ENCODE assay signal across 27 cellular contexts in the genomic region with DNA sequence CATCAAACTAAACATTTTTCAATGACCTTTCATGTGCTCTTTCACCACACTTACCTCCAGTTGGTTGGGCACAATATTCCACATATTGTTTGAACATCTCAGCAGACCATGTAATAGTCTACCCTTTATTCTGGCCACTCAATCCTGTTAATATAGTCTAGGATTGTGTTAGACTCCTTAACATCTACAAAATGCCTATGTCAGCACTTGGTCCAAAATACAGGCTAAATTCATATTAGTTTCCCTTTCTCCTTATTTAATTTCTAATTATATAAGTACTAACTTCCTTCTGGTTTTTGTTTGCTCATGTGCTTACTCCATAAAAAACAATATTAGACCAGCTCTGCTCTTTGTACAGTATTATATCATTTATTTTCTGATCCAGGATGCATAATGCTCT. TPM values are rescaled to one million over a fixed set of nuclear protein-coding genes. Genes with fewer than 3 reads are reported as not detected.
"Had no signal": no experiment of that assay in that cellular context is flagged by ENCODE, and none has a peak within 500 bp of the region (broad histone marks: within the 10 kb centered on the region; RNA-seq: fewer than 3 reads in every experiment).

No MANE protein-coding gene starts in this region.

- H3K27me3 ChIP-seq: Peyer's patch, SJCRH30 had no signal

- FAIRE-seq: bronchial epithelial cell had no signal

- H3K36me3 ChIP-seq: Peyer's patch, SJCRH30, WERI-Rb-1 had no signal

- H3K4me3 ChIP-seq: coronary artery, Peyer's patch, SJCRH30 had no signal

- H3K27ac ChIP-seq: coronary artery, Peyer's patch, RWPE1, SJCRH30, WERI-Rb-1 had no signal

- ATAC-seq: activated CD4-positive, CD25-positive, alpha-beta regulatory T cell treated with anti-CD3 and anti-CD28 coated beads, Interleukin-2, amount 50 U/mL, for 24 hours; activated CD8-positive, alpha-beta T cell treated with anti-CD3 and anti-CD28 coated beads for 36 hours had no signal

- H3K4me1 ChIP-seq: SJCRH30 had no signal

- H3K4me2 ChIP-seq: SK-N-SH had no signal

- H3K9me2 ChIP-seq: SK-N-SH had no signal

- H3K9ac ChIP-seq: SK-N-SH had no signal

- H3K9me3 ChIP-seq: Peyer's patch, SJCRH30, SK-N-SH had no signal

- DNase-seq: activated CD4-positive, alpha-beta T cell treated with anti-CD3 and anti-CD28 coated beads for 4 hours; activated CD8-positive, alpha-beta memory T cell treated with anti-CD3 and anti-CD28 coated beads, Interleukin-2, amount 50 U/mL, for 48 hours; activated CD8-positive, alpha-beta T cell treated with anti-CD3 and anti-CD28 coated beads for 36 hours; activated naive CD4-positive, alpha-beta T cell; activated T-cell treated with anti-CD3 and anti-CD28 coated beads, Interleukin-2, amount 50 U/mL, for 1 hour; aorta; central memory CD4-positive, alpha-beta T cell; MM.1S; NCI-H1105 treated with DMSO at 0.1 percent for 48 hours; NCI-H1436 treated with DMSO at 0.1 percent for 48 hours; NCI-H187; NCI-H2081; NCI-H510A treated with DMSO at 0.1 percent for 48 hours; NCI-H69; OCI-M1; Peyer's patch; Right ventricle myocardium superior; SJCRH30; SK-N-SH; T-helper 1 cell; WERI-Rb-1 had no signal

RNA-seq across cellular contexts. Expression of a gene that starts 21.1 kb away (rescaled TPM):
- total RNA-seq: activated CD8-positive, alpha-beta T cell treated with anti-CD3 and anti-CD28 coated beads for 36 hours; aorta; bronchial epithelial cell; chondrocyte; Peyer's patch; Right ventricle myocardium superior; SJCRH30; T-helper 2 cell treated with Interferon-gamma antibody and Interleukin-4, amounts not matched to agents 100 ng/mL and 5 ng/mL, for 36 hours had no signal
- polyA plus RNA-seq: aorta, SK-N-SH had no signal

RNA-seq across cellular contexts. Expression of a gene that starts 54.5 kb away (rescaled TPM):
- total RNA-seq: activated CD8-positive, alpha-beta T cell treated with anti-CD3 and anti-CD28 coated beads for 36 hours; bronchial epithelial cell; Peyer's patch; Right ventricle myocardium superior; SJCRH30; T-helper 2 cell treated with Interferon-gamma antibody and Interleukin-4, amounts not matched to agents 100 ng/mL and 5 ng/mL, for 36 hours had no signal
- polyA plus RNA-seq: aorta, SK-N-SH had no signal
